In genomic region chr13:40388617-40389016, GRCh38 we compare ENCODE assay signal across 9 cellular contexts.
DNase-seq lines count a peak whose midpoint lies in the region; ATAC-seq and TF ChIP-seq lines count a peak whose summit lies in the region.
"Had no signal": no experiment of that assay in that cellular context is flagged by ENCODE, and none has a peak within 500 bp of the region (broad histone marks: within the 10 kb centered on the region; RNA-seq: fewer than 3 reads in every experiment).

No MANE protein-coding gene starts in this region.

- ATAC-seq in GM18873 (IDR thresholded peaks at IDR 0.05; ENCODE audit: low FRiP score, unreplicated experiment): peak; percentile 99
- peak; percentile 94 for ATAC-seq in HG02970 (IDR thresholded peaks at IDR 0.05; ENCODE audit: low FRiP score, unreplicated experiment)
- peak; percentile 39 to 81 for ATAC-seq in gastrocnemius medialis

- H3K4me3 Mint-ChIP-seq in activated naive CD8-positive, alpha-beta T cell: peak overlapping the region; percentile 87

- peak overlapping the region; percentile 98 for H3K27ac Mint-ChIP-seq in activated naive CD8-positive, alpha-beta T cell

- H3K4me3 ChIP-seq in gastrocnemius medialis: no peak overlapping the region
- H3K4me3 ChIP-seq in prostate gland: no peak overlapping the region
- H3K4me3 ChIP-seq: cardiac muscle cell had no signal

- intact Hi-C loops in gastrocnemius medialis (cut with DNase I; ENCODE audit: low total_unique reads) (no loop called here), prostate gland (cut with DNase I) (no loop called here)

- H3K36me3 Mint-ChIP-seq in activated naive CD8-positive, alpha-beta T cell: peaks cover 3% of the 10 kb centered on the region

- in situ Hi-C loops in gastrocnemius medialis (cut with MboI; ENCODE audit: low sequenced_read_pairs in 4 of 4): no loop called here

- DNase-seq in T follicular helper cell (ENCODE audit: low read depth): peak; percentile 64
- DNase-seq in gastrocnemius medialis: peak in 1 of 2 donors; percentile 48
- no peak for DNase-seq in prostate gland (ENCODE audit: low spot score)
- no peak for DNase-seq in AG08396 (ENCODE audit: low spot score)
- no peak for DNase-seq in OCI-M2 (lab: John Stamatoyannopoulos, UW; ENCODE audit: unreplicated experiment)

- H3K36me3 ChIP-seq in gastrocnemius medialis (no peaks in the 10 kb centered on the region), prostate gland (no peaks in the 10 kb centered on the region)
- H3K36me3 ChIP-seq: cardiac muscle cell had no signal

- TF ChIP-seq CTCF in gastrocnemius medialis (IDR thresholded peaks at IDR 0.05 in 4 of 5, conservative IDR thresholded peaks at IDR 0.05 in 1 of 5) (no peak), prostate gland (IDR thresholded peaks at IDR 0.05) (no peak)

- peaks cover 58% of the 10 kb centered on the region for H3K4me1 Mint-ChIP-seq in activated naive CD8-positive, alpha-beta T cell (ENCODE audit: low read depth)

- TF ChIP-seq POLR2A in gastrocnemius medialis (IDR thresholded peaks at IDR 0.05) (no peak), prostate gland (IDR thresholded peaks at IDR 0.05) (no peak)

- no peaks in the 10 kb centered on the region for H3K27me3 Mint-ChIP-seq in activated naive CD8-positive, alpha-beta T cell

- 55% methylated on average over 11 of the region's 11 CpGs for WGBS in prostate gland

- no peaks in the 10 kb centered on the region for H3K9me3 ChIP-seq in gastrocnemius medialis
- H3K9me3 ChIP-seq in prostate gland: no peaks in the 10 kb centered on the region

- no peaks in the 10 kb centered on the region for H3K9me3 Mint-ChIP-seq in activated naive CD8-positive, alpha-beta T cell (ENCODE audit: low read depth)

- H3K4me1 ChIP-seq in gastrocnemius medialis (peaks cover 0 to 6% of the 10 kb centered on the region in 2 donors), prostate gland (replicated peaks) (no peaks in the 10 kb centered on the region)

- H3K27me3 ChIP-seq in gastrocnemius medialis: no peaks in the 10 kb centered on the region
- H3K27me3 ChIP-seq in prostate gland (replicated peaks; ENCODE audit: insufficient read depth): no peaks in the 10 kb centered on the region
- H3K27me3 ChIP-seq: cardiac muscle cell had no signal

- H3K27ac ChIP-seq in gastrocnemius medialis (no peak overlapping the region), prostate gland (no peak overlapping the region)
- H3K27ac ChIP-seq: cardiac muscle cell had no signal
